16 cellular contexts compared by ENCODE assay signal in the genomic region with DNA sequence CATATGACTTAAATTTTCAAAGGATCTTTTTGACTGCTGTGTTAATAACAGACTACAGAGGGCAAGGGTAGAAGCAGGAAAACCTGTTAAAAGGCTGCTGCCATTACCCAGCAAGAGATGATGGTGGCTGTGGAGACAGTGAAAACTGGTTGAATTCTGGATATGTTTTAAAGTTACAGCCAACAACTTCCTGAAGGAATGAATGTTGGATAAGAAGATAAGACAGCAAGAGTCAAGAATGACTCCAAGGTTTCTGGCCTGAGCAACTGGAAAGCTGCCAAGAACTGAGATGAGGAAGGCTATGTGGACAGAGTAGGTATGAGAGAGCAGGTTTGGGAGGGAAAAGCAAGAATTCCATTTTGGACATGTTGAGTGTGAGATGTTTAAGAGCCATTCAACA. TPM values are rescaled to one million over a fixed set of nuclear protein-coding genes. Genes with fewer than 3 reads are reported as not detected.
DNase-seq lines count a peak whose midpoint lies in the region; ATAC-seq and TF ChIP-seq lines count a peak whose summit lies in the region.
"Had no signal": no experiment of that assay in that cellular context is flagged by ENCODE, and none has a peak within 500 bp of the region (broad histone marks: within the 10 kb centered on the region; RNA-seq: fewer than 3 reads in every experiment).

No MANE protein-coding gene starts in this region.

- H3F3A ChIP-seq in GM23248 (ENCODE audit: insufficient read depth): peaks cover 8% of the 10 kb centered on the region

- POLR2A ChIA-PET in HEK293T (lab: Yijun Ruan, JAX): no interaction called here

- no peak overlapping the region for H4K91ac ChIP-seq in mesenchymal stem cell (ENCODE audit: low read length)

- no peak overlapping the region for H3K23ac ChIP-seq in mesenchymal stem cell (ENCODE audit: low read length in 2 of 2)

- no peak overlapping the region for H3K4me2 ChIP-seq in GM23248 (ENCODE audit: unreplicated experiment)
- H3K4me2 ChIP-seq in mesenchymal stem cell (ENCODE audit: low read length, poor library complexity, severe bottlenecking): no peak overlapping the region

- H3K9me2 ChIP-seq in GM23248 (ENCODE audit: insufficient read depth): no peaks in the 10 kb centered on the region

- H3K27me3 ChIP-seq in GM23248 (replicated peaks; ENCODE audit: insufficient read depth): no peaks in the 10 kb centered on the region
- H3K27me3 ChIP-seq in mesenchymal stem cell (ENCODE audit: control insufficient read depth in 1 of 2, insufficient read depth in 1 of 2, low read length in 2 of 2): no peaks in the 10 kb centered on the region
- H3K27me3 ChIP-seq in sigmoid colon: no peaks in the 10 kb centered on the region
- no peaks in the 10 kb centered on the region for H3K27me3 ChIP-seq in transverse colon
- H3K27me3 ChIP-seq: neutrophil had no signal

- H4K20me1 ChIP-seq in GM23248 (ENCODE audit: insufficient read depth): peaks cover 15% of the 10 kb centered on the region

- no peak overlapping the region for H3K14ac ChIP-seq in mesenchymal stem cell (ENCODE audit: low read length in 2 of 2)

- no peak for ATAC-seq in HG03135 (IDR thresholded peaks at IDR 0.05; ENCODE audit: unreplicated experiment)
- ATAC-seq: stimulated activated naive CD8-positive, alpha-beta T cell treated with anti-CD3 and anti-CD28 coated beads, Interleukin-15, amount 100 ng/mL, for 72 hours had no signal

- peaks cover 100% of the 10 kb centered on the region for H3K79me2 ChIP-seq in GM23248 (ENCODE audit: insufficient read depth)

- TF ChIP-seq EP300 in sigmoid colon (IDR thresholded peaks at IDR 0.05) (no peak), transverse colon (IDR thresholded peaks at IDR 0.05; ENCODE audit: low read depth) (no peak)

- H3K4me3 ChIP-seq in GM23248 (no peak overlapping the region), cardiac fibroblast (replicated peaks in 1 of 2; ENCODE audit: low read depth in 2 of 2, low read length in 2 of 2) (no peak overlapping the region), mesenchymal stem cell (ENCODE audit: insufficient read depth in 1 of 2, low read depth in 1 of 2, low read length in 2 of 2) (no peak overlapping the region), sigmoid colon (no peak overlapping the region), transverse colon (no peak overlapping the region)
- H3K4me3 ChIP-seq: skin epidermis had no signal

- TF ChIP-seq CTCF in cardiac fibroblast (IDR thresholded peaks at IDR 0.05; ENCODE audit: low read depth, low read length) (no peak), sigmoid colon (IDR thresholded peaks at IDR 0.05) (no peak), transverse colon (IDR thresholded peaks at IDR 0.05) (no peak)

- H2AFZ ChIP-seq in GM23248: no peak overlapping the region
- H2AFZ ChIP-seq in mesenchymal stem cell (ENCODE audit: low read depth, low read length): no peak overlapping the region

- CTCF ChIA-PET in HEK293T (lab: Yijun Ruan, JAX): no interaction called here

- H3K27ac ChIP-seq in GM23248 (no peak overlapping the region), mesenchymal stem cell (ENCODE audit: low read length, poor library complexity, severe bottlenecking) (no peak overlapping the region), sigmoid colon (no peak overlapping the region), transverse colon (no peak overlapping the region)
- H3K27ac ChIP-seq: epithelial cell of prostate, neutrophil, skin epidermis had no signal

- DNase-seq in GM23248 (peak; percentile 37), NCI-H226 (peak; percentile 82), cardiac fibroblast (ENCODE audit: low read depth in 2 of 2) (peak; percentile 66), mesenchymal stem cell (peak; percentile 40), HEK293T (ENCODE audit: extremely low spot score) (no peak), sigmoid colon (no peak), transverse colon (no peak)
- DNase-seq: activated CD4-positive, alpha-beta T cell treated with anti-CD3 and anti-CD28 coated beads, Interleukin-2, amount 10 ng/mL, durations not matched to agents 7 days and 5 days; MV-4-11; NCI-H345; stimulated activated naive CD8-positive, alpha-beta T cell treated with anti-CD3 and anti-CD28 coated beads, Interleukin-15, amount 100 ng/mL, for 72 hours; T-helper 2 cell had no signal

- H3K18ac ChIP-seq in mesenchymal stem cell (ENCODE audit: low read depth in 1 of 2, low read length in 2 of 2): no peak overlapping the region

- intact Hi-C loops in sigmoid colon (cut with DNase I) (no loop called here), transverse colon (cut with DNase I; ENCODE audit: low total_unique reads) (no loop called here)

- no peak overlapping the region for H2AK5ac ChIP-seq in mesenchymal stem cell (ENCODE audit: low read length, severe bottlenecking)

- no peak overlapping the region for H3K9ac ChIP-seq in GM23248
- no peak overlapping the region for H3K9ac ChIP-seq in mesenchymal stem cell (ENCODE audit: low read length)

- no peak for TF ChIP-seq POLR2A in sigmoid colon (IDR thresholded peaks at IDR 0.05)
- no peak for TF ChIP-seq POLR2A in transverse colon (IDR thresholded peaks at IDR 0.05)

- no peak overlapping the region for H2BK15ac ChIP-seq in mesenchymal stem cell (ENCODE audit: low read depth, poor library complexity, severe bottlenecking)

- peaks cover 19% of the 10 kb centered on the region for H3K4me1 ChIP-seq in GM23248 (ENCODE audit: insufficient read depth)
- H3K4me1 ChIP-seq in mesenchymal stem cell (ENCODE audit: control insufficient read depth, insufficient read depth, low read depth, low read length): peaks cover 2% of the 10 kb centered on the region
- H3K4me1 ChIP-seq in sigmoid colon: peaks cover 0 to 24% (median 13%) of the 10 kb centered on the region in 4 donors
- peaks cover 0 to 16% (median 8%) of the 10 kb centered on the region in 4 donors for H3K4me1 ChIP-seq in transverse colon

- H2BK120ac ChIP-seq in mesenchymal stem cell (ENCODE audit: low read depth, low read length): no peak overlapping the region

- no peak overlapping the region for H4K8ac ChIP-seq in mesenchymal stem cell (ENCODE audit: low read length)

- H3K4ac ChIP-seq in mesenchymal stem cell (ENCODE audit: low read depth in 1 of 2, low read length in 2 of 2): no peak overlapping the region

- in situ Hi-C loops in GM23248 (cut with MboI): no loop called here
- in situ Hi-C loops in transverse colon (cut with MboI; ENCODE audit: low pct_ligation_motif_present in 1 of 4, low pct_unique_long_range_greater_than_20kb in 1 of 4, low sequenced_read_pairs in 3 of 4): no loop called here

- no peak overlapping the region for H2BK5ac ChIP-seq in mesenchymal stem cell (ENCODE audit: low read depth, low read length, poor library complexity, severe bottlenecking)

- H3K79me1 ChIP-seq in mesenchymal stem cell (replicated peaks; ENCODE audit: low read length, poor library complexity, severe bottlenecking): peaks cover 11% of the 10 kb centered on the region

- no peak overlapping the region for H2BK12ac ChIP-seq in mesenchymal stem cell (ENCODE audit: low read length in 2 of 2)

- H3K9me3 ChIP-seq in GM23248 (ENCODE audit: low read depth): no peaks in the 10 kb centered on the region
- no peaks in the 10 kb centered on the region for H3K9me3 ChIP-seq in mesenchymal stem cell (ENCODE audit: control insufficient read depth, low read length)
- no peaks in the 10 kb centered on the region for H3K9me3 ChIP-seq in sigmoid colon
- H3K9me3 ChIP-seq in transverse colon: no peaks in the 10 kb centered on the region
- H3K9me3 ChIP-seq: neutrophil had no signal

- H3K36me3 ChIP-seq in GM23248 (ENCODE audit: low read depth) (no peaks in the 10 kb centered on the region), mesenchymal stem cell (ENCODE audit: control insufficient read depth in 1 of 2, insufficient read depth in 2 of 2, low read depth in 1 of 2, low read length in 2 of 2) (peaks cover 0 to 2% of the 10 kb centered on the region in 2 experiments), sigmoid colon (no peaks in the 10 kb centered on the region), transverse colon (no peaks in the 10 kb centered on the region)
- H3K36me3 ChIP-seq: neutrophil had no signal

TF ChIP-seq in HEK293T, 16 proteins besides CTCF, POLR2A, EP300 and RAD21:
- no peak for TF ChIP-seq HDGF (IDR thresholded peaks at IDR 0.05; ENCODE audit: borderline replicate concordance)
- no peak for TF ChIP-seq CTBP1 (IDR thresholded peaks at IDR 0.05; ENCODE audit: borderline replicate concordance)
- TF ChIP-seq ARNT (IDR thresholded peaks at IDR 0.05): no peak
- TF ChIP-seq FOXA1 (IDR thresholded peaks at IDR 0.05): no peak
- no peak for TF ChIP-seq TARDBP (IDR thresholded peaks at IDR 0.05)
- TF ChIP-seq SUZ12 (IDR thresholded peaks at IDR 0.05): no peak
- TF ChIP-seq SP1 (IDR thresholded peaks at IDR 0.05): no peak
- no peak for TF ChIP-seq L3MBTL2 (conservative IDR thresholded peaks at IDR 0.05)
- TF ChIP-seq FOXK2 (IDR thresholded peaks at IDR 0.05): no peak
- TF ChIP-seq, protein P1, sequence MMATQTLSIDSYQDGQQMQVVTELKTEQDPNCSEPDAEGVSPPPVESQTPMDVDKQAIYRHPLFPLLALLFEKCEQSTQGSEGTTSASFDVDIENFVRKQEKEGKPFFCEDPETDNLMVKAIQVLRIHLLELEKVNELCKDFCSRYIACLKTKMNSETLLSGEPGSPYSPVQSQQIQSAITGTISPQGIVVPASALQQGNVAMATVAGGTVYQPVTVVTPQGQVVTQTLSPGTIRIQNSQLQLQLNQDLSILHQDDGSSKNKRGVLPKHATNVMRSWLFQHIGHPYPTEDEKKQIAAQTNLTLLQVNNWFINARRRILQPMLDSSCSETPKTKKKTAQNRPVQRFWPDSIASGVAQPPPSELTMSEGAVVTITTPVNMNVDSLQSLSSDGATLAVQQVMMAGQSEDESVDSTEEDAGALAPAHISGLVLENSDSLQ (IDR thresholded peaks at IDR 0.05): no peak
- no peak for TF ChIP-seq LEF1 (IDR thresholded peaks at IDR 0.05; ENCODE audit: borderline replicate concordance)
- TF ChIP-seq FOXM1 (IDR thresholded peaks at IDR 0.05; ENCODE audit: borderline replicate concordance): no peak
- no peak for TF ChIP-seq ZNF384 (IDR thresholded peaks at IDR 0.05)

RNA-seq across cellular contexts. Expression of a gene that starts 19.1 kb away (rescaled TPM):
- total RNA-seq in GM23248 (2014; rRNA removed; shearing (Covaris generic)): 6.7 and 9.1 TPM in 2 replicates
- 18.2 and 18.4 TPM in 2 replicates for polyA plus RNA-seq in GM23248 (2016; fragmentation: Nextera tagmentation; extraction: Ambion mirVana)
- 21.2 TPM for polyA plus RNA-seq in mesenchymal stem cell (2013, experiment 1 of 2)
- 19.9 TPM for polyA plus RNA-seq in mesenchymal stem cell (2013, experiment 2 of 2)
- total RNA-seq in sigmoid colon: 10 to 100 TPM; 23.5 to 31.6 (median 27.2) TPM
- 1 to 10 TPM; 4.2 to 7.2 (median 5.1) TPM for polyA plus RNA-seq in sigmoid colon
- 10 to 100 TPM; 18.4 to 82.2 (median 29.9) TPM for total RNA-seq in transverse colon

Comparison
In these comparisons a context has a peak if more than half of its experiments do, and no peak if none do; other contexts are left out.
1. DNase-seq: peak in GM23248 (single experiment), NCI-H226 (single experiment), cardiac fibroblast (2 of 2) and mesenchymal stem cell (single experiment); none in HEK293T (single experiment), sigmoid colon (single experiment) and transverse colon (single experiment).